ENCODE assay signal across 7 cellular contexts in genomic region chr2:197293252-197294007, GRCh38. TPM values are rescaled to one million over a fixed set of nuclear protein-coding genes. Genes with fewer than 3 reads are reported as not detected.
DNase-seq lines count a peak whose midpoint lies in the region; ATAC-seq and TF ChIP-seq lines count a peak whose summit lies in the region.

No MANE protein-coding gene starts in this region.

- no peaks in the 10 kb centered on the region for H3K27me3 ChIP-seq in psoas muscle (ENCODE audit: insufficient read depth in 3 of 3, low read length in 2 of 3)

- peaks cover 88% of the 10 kb centered on the region for H3K4me1 Mint-ChIP-seq in activated naive CD4-positive, alpha-beta T cell treated with anti-CD3 and anti-CD28 coated beads, Interleukin-2, amount 10 ng/mL, durations not matched to agents 7 days and 5 days

- DNase-seq in activated naive CD4-positive, alpha-beta T cell treated with anti-CD3 and anti-CD28 coated beads, Interleukin-2, amount 10 ng/mL, durations not matched to agents 7 days and 5 days = no peak
- DNase-seq in psoas muscle = no peak
- DNase-seq in left colon = no peak

- H3K27me3 Mint-ChIP-seq in activated naive CD4-positive, alpha-beta T cell treated with anti-CD3 and anti-CD28 coated beads, Interleukin-2, amount 10 ng/mL, durations not matched to agents 7 days and 5 days = no peaks in the 10 kb centered on the region

- ATAC-seq in GM19395 (IDR thresholded peaks at IDR 0.05; ENCODE audit: unreplicated experiment) = peak; percentile 34
- ATAC-seq in HG03354 (IDR thresholded peaks at IDR 0.05; ENCODE audit: poor library complexity, severe bottlenecking, unreplicated experiment) = peak; percentile 43
- no peak for ATAC-seq in psoas muscle
- ATAC-seq in HG03521 (IDR thresholded peaks at IDR 0.05; ENCODE audit: unreplicated experiment) = no peak
- no peak for ATAC-seq in HG03457 (IDR thresholded peaks at IDR 0.05; ENCODE audit: unreplicated experiment)
- no peak for ATAC-seq in left colon

- H3K36me3 ChIP-seq in psoas muscle (ENCODE audit: insufficient read depth in 1 of 2, low read depth in 1 of 2) = no peaks in the 10 kb centered on the region

- H3K27ac Mint-ChIP-seq in activated naive CD4-positive, alpha-beta T cell treated with anti-CD3 and anti-CD28 coated beads, Interleukin-2, amount 10 ng/mL, durations not matched to agents 7 days and 5 days = peak overlapping the region; percentile 88

- H3K9me3 Mint-ChIP-seq in activated naive CD4-positive, alpha-beta T cell treated with anti-CD3 and anti-CD28 coated beads, Interleukin-2, amount 10 ng/mL, durations not matched to agents 7 days and 5 days = peaks cover 12% of the 10 kb centered on the region

- no peak overlapping the region for H3K4me3 ChIP-seq in psoas muscle

- 57 to 68% (median 62%) methylated on average over 5 of the region's 5 CpGs for WGBS in psoas muscle, 3 donors

- peaks cover 70% of the 10 kb centered on the region for H3K36me3 Mint-ChIP-seq in activated naive CD4-positive, alpha-beta T cell treated with anti-CD3 and anti-CD28 coated beads, Interleukin-2, amount 10 ng/mL, durations not matched to agents 7 days and 5 days

- TF ChIP-seq CTCF in psoas muscle (IDR thresholded peaks at IDR 0.05) = no peak

- H3K27ac ChIP-seq in psoas muscle = peak overlapping the region; percentile 17

- peaks cover 14% of the 10 kb centered on the region for H3K4me1 ChIP-seq in psoas muscle

- no peaks in the 10 kb centered on the region for H3K9me3 ChIP-seq in psoas muscle

- intact Hi-C loops in psoas muscle (cut with DNase I) = no loop called here
- intact Hi-C loops in left colon (cut with DNase I, micrococcal nuclease) = no loop called here

- peak overlapping the region; percentile 52 for H3K4me3 Mint-ChIP-seq in activated naive CD4-positive, alpha-beta T cell treated with anti-CD3 and anti-CD28 coated beads, Interleukin-2, amount 10 ng/mL, durations not matched to agents 7 days and 5 days

- CTCF ChIA-PET in activated naive CD4-positive, alpha-beta T cell treated with anti-CD3 and anti-CD28 coated beads, Interleukin-2, amount 10 ng/mL, durations not matched to agents 7 days and 5 days (lab: Charles Lee) = interaction anchor here (1.3 to 6.6 kb wide), 2 partner anchors 14 to 50 kb away, joined by 3 to 49 read pairs; partner anchors contain the start of gene ANKRD44

RNA-seq across cellular contexts. Expression of gene ANKRD44, which starts 17.1 kb away (rescaled TPM):
- total RNA-seq in psoas muscle (1 to 10 TPM; 1.7 to 9.3 (median 8.5) TPM), left colon (10 to 100 TPM in 1 of 2 donors, 1 to 10 TPM in 1; 9.2 to 14.6 TPM)
- under 1 TPM; 0.35 to 0.93 (median 0.40) TPM for polyA plus RNA-seq in psoas muscle

Comparison
In these comparisons a context has a peak if more than half of its experiments do, and no peak if none do; other contexts are left out.
1. ATAC-seq: peak in GM19395 (single experiment) and HG03354 (single experiment); none in psoas muscle (0 of 4), HG03521 (single experiment), HG03457 (single experiment) and left colon (single experiment).